In genomic region chr15:66850078-66850991, GRCh38 we compare ENCODE assay signal across 9 cellular contexts.
DNase-seq lines count a peak whose midpoint lies in the region; ATAC-seq and TF ChIP-seq lines count a peak whose summit lies in the region.
"Had no signal": no experiment of that assay in that cellular context is flagged by ENCODE, and none has a peak within 500 bp of the region (broad histone marks: within the 10 kb centered on the region; RNA-seq: fewer than 3 reads in every experiment).

No MANE protein-coding gene starts in this region.

- H3K4me1 ChIP-seq in body of pancreas (peaks cover 17% of the 10 kb centered on the region), upper lobe of left lung (peaks cover 13 to 29% (median 22%) of the 10 kb centered on the region in 4 donors)

- H3K27ac ChIP-seq in body of pancreas, result no peak overlapping the region
- H3K27ac ChIP-seq in upper lobe of left lung, result peak overlapping the region in 3 of 4 donors; percentile 20 to 62 (median 48)

- intact Hi-C loops in body of pancreas (cut with DNase I), result loop anchor here (5.0 kb wide), 2 partner anchors 78 to 243 kb away; no protein-coding TSS in a partner anchor

- H3K4me3 ChIP-seq in body of pancreas (no peak overlapping the region), upper lobe of left lung (no peak overlapping the region)
- H3K4me3 ChIP-seq: skin epidermis had no signal

- TF ChIP-seq CTCF in body of pancreas (IDR thresholded peaks at IDR 0.05), result no peak
- no peak for TF ChIP-seq CTCF in upper lobe of left lung (IDR thresholded peaks at IDR 0.05)

- H3K27me3 ChIP-seq in body of pancreas, result no peaks in the 10 kb centered on the region
- no peaks in the 10 kb centered on the region for H3K27me3 ChIP-seq in upper lobe of left lung

- TF ChIP-seq POLR2A in body of pancreas (IDR thresholded peaks at IDR 0.05) (no peak), upper lobe of left lung (IDR thresholded peaks at IDR 0.05) (no peak), GM18505 (IDR thresholded peaks at IDR 0.05; ENCODE audit: borderline replicate concordance, extremely low read depth, insufficient read depth, insufficient read length) (no peak)

- H3K9me3 ChIP-seq in body of pancreas, result no peaks in the 10 kb centered on the region
- no peaks in the 10 kb centered on the region for H3K9me3 ChIP-seq in upper lobe of left lung

- DNase-seq in DMS53 (lab: John Stamatoyannopoulos, UW) (peak; percentile 20), DMS53 treated with DMSO at 0.1 percent for 48 hours (lab: John Stamatoyannopoulos, UW; ENCODE audit: unreplicated experiment) (no peak), body of pancreas (no peak), lung microvascular endothelial cell (ENCODE audit: low read depth in 2 of 2) (peak; percentile 39 to 47), upper lobe of left lung (peak in 1 of 2 donors; percentile 78)
- no peak for DNase-seq in stimulated activated CD4-positive, alpha-beta T cell treated with anti-CD3 and anti-CD28 coated beads, Interleukin-1b, Interleukin-23, amount 100 ng/mL, for 48 hours

- WGBS in body of pancreas, 2 donors, result 76 to 89% methylated on average over 9 to 22 of the region's 25 CpGs
- 70 to 80% methylated on average over 20 to 25 of the region's 25 CpGs for WGBS in upper lobe of left lung, 2 donors

- ATAC-seq in body of pancreas (peak; percentile 10), upper lobe of left lung (ENCODE audit: low FRiP score in 2 of 2) (no peak), GM18873 (IDR thresholded peaks at IDR 0.05; ENCODE audit: low FRiP score, unreplicated experiment) (no peak), GM18505 (IDR thresholded peaks at IDR 0.05; ENCODE audit: unreplicated experiment) (no peak)

- H3K36me3 ChIP-seq in body of pancreas (replicated peaks in 1 of 2; ENCODE audit: insufficient read depth in 1 of 2, low read depth in 2 of 2), result no peaks in the 10 kb centered on the region
- H3K36me3 ChIP-seq in upper lobe of left lung, result no peaks in the 10 kb centered on the region

- no peak for TF ChIP-seq EP300 in upper lobe of left lung (IDR thresholded peaks at IDR 0.05)

Comparison
In these comparisons a context has a peak if more than half of its experiments do, and no peak if none do; other contexts are left out.
1. DNase-seq: peak in DMS53 (single experiment) and lung microvascular endothelial cell (2 of 2); none in DMS53 treated with DMSO at 0.1 percent for 48 hours (single experiment), body of pancreas (0 of 4) and stimulated activated CD4-positive, alpha-beta T cell treated with anti-CD3 and anti-CD28 coated beads, Interleukin-1b, Interleukin-23, amount 100 ng/mL, for 48 hours (single experiment).
2. H3K27ac ChIP-seq: peak in upper lobe of left lung (3 of 4); none in body of pancreas (0 of 4).